ENCODE assay signal across 16 cellular contexts in the genomic region with DNA sequence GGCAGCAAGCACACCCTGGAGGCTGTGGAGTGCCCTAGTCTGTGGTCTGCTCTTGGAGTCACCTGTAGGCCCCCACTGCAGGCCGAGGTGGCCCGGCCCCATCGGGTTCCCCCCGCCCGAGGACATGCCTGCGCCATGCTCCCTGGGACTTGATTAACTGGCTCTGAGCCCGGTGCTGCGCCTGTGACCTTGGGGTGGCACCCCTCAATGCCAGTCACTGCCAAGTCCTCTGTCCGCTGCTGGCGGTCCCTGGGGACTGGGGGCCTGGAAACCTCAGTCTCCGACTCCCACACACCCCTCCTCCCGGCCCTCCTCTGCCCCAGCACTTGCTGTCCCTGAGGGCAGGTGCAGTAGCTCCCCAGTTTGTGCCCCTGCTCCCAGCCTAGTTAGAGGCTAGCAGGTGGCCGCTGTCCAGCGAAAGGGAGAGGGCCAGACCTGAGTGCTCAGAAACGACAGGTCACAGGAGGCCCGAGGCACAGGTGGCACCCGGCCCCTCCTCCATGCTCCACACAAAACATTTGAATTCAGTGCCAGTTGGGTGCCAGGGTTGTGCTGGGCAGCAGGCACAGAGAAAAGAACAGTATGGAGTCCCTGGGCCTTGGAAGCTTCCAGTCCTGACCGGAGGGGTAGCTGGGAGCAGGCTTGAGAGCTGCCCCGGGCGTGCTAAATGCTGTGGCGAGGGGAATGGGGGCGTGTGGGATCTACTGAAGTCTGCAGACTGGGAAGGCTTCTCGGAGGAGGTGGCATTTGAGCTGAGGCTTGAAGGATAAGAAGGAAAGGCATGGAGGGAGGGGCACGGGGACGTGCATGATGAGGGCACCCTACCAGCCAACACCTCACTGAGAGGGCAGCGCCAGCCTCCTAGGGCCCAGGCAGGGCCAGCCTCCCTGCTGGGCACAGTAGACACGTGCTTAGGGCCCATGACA. TPM values are rescaled to one million over a fixed set of nuclear protein-coding genes. Genes with fewer than 3 reads are reported as not detected.
DNase-seq lines count a peak whose midpoint lies in the region; ATAC-seq, FAIRE-seq and TF ChIP-seq lines count a peak whose summit lies in the region.
"Had no signal": no experiment of that assay in that cellular context is flagged by ENCODE, and none has a peak within 500 bp of the region (broad histone marks: within the 10 kb centered on the region; RNA-seq: fewer than 3 reads in every experiment).

No MANE protein-coding gene starts in this region.

- H3K4ac ChIP-seq in neuronal stem cell (ENCODE audit: low read length): no peak overlapping the region

- ATAC-seq in heart right ventricle: peak; percentile 9 to 77 (median 56)

- peak overlapping the region; percentile 75 for H2AK5ac ChIP-seq in neuronal stem cell (ENCODE audit: low read depth, low read length)

- DNase-seq in BE2C (peak; percentile 35), NCI-H1092 (lab: John Stamatoyannopoulos, UW) (peak; percentile 69), heart right ventricle (peak; percentile 52 to 63), neuronal stem cell (ENCODE audit: low spot score) (no peak), NCI-H82 treated with DMSO at 0.1 percent for 48 hours (lab: John Stamatoyannopoulos, UW; ENCODE audit: unreplicated experiment) (no peak), CD1c-positive myeloid dendritic cell (ENCODE audit: extremely low spot score) (no peak), RCC 7860 (ENCODE audit: low spot score) (no peak), epidermal melanocyte (ENCODE audit: insufficient read length, low spot score) (no peak)
- DNase-seq: DMS153, H7, IMR-90, NCI-H146, NCI-H748 treated with DMSO at 0.1 percent for 48 hours, Peyer's patch, SJCRH30 had no signal

- H3K23ac ChIP-seq in neuronal stem cell (ENCODE audit: low read depth, low read length, poor library complexity): peak overlapping the region; percentile 43

- H2BK120ac ChIP-seq in neuronal stem cell (ENCODE audit: low read depth, low read length): no peak overlapping the region

- H2AFZ ChIP-seq in neuronal stem cell (ENCODE audit: low read length): no peak overlapping the region

- 59 to 70% methylated on average over 27 of the region's 27 CpGs for WGBS in heart right ventricle, 2 donors
- no CpG with 5 or more reads among the region's 27 CpGs for WGBS in neuronal stem cell (ENCODE audit: extremely low coverage in 2 of 2, insufficient read length in 2 of 2, insufficient replicate concordance in 1 of 2), 2 donors

- no peak overlapping the region for H3K9ac ChIP-seq in neuronal stem cell (ENCODE audit: low read depth, low read length, poor library complexity)

- H2BK15ac ChIP-seq in neuronal stem cell (ENCODE audit: low read length): peak overlapping the region; percentile 37

- H3K4me1 ChIP-seq in BE2C (no peaks in the 10 kb centered on the region), heart right ventricle (peaks cover 0 to 48% (median 26%) of the 10 kb centered on the region in 9 donors), neuronal stem cell (ENCODE audit: control insufficient read depth in 2 of 2, insufficient read depth in 1 of 2, low read depth in 1 of 2, low read length in 2 of 2) (peaks cover 14 to 43% of the 10 kb centered on the region in 2 donors)
- H3K4me1 ChIP-seq: Peyer's patch had no signal

- no peak overlapping the region for H3K4me3 ChIP-seq in BE2C (ENCODE audit: low read depth, low read length)
- H3K4me3 ChIP-seq in heart right ventricle: peak overlapping the region in 1 of 10 donors; percentile 11
- no peak overlapping the region for H3K4me3 ChIP-seq in neuronal stem cell (ENCODE audit: low read length in 2 of 2)
- H3K4me3 ChIP-seq: BLaER1 treated with 17β-estradiol and CSF1 and Interleukin-3, amounts not matched to agents 10 nM and 100 nM; Peyer's patch; SJCRH30 had no signal

- H4K91ac ChIP-seq in neuronal stem cell (ENCODE audit: low read depth, low read length, poor library complexity): peak overlapping the region; percentile 82

- peaks cover 2% of the 10 kb centered on the region for H3K79me1 ChIP-seq in neuronal stem cell (ENCODE audit: low read depth, low read length)

- no peak overlapping the region for H3K4me2 ChIP-seq in neuronal stem cell (ENCODE audit: insufficient read depth, low read length, poor library complexity, severe bottlenecking)

- H3K27ac ChIP-seq in heart right ventricle: peak overlapping the region in 6 of 10 donors; percentile 31 to 53 (median 37)
- no peak overlapping the region for H3K27ac ChIP-seq in neuronal stem cell (replicated peaks; ENCODE audit: low read length)
- H3K27ac ChIP-seq: BLaER1 treated with 17β-estradiol and CSF1 and Interleukin-3, amounts not matched to agents 10 nM and 100 nM; Peyer's patch; SJCRH30 had no signal

- H3K27me3 ChIP-seq in BE2C (no peaks in the 10 kb centered on the region), heart right ventricle (no peaks in the 10 kb centered on the region), neuronal stem cell (ENCODE audit: control insufficient read depth in 3 of 3, insufficient read depth in 3 of 3, low read depth in 1 of 3, low read length in 3 of 3) (peaks cover 0 to 11% (median 0%) of the 10 kb centered on the region in 3 experiments)
- H3K27me3 ChIP-seq: BLaER1 treated with 17β-estradiol and CSF1 and Interleukin-3, amounts not matched to agents 10 nM and 100 nM; Peyer's patch had no signal

- no peak for FAIRE-seq in RCC 7860 (lab: Jason Lieb, UNC)

- TF ChIP-seq CTCF in BE2C (IDR thresholded peaks at IDR 0.05; ENCODE audit: low read depth, low read length) (no peak), heart right ventricle (IDR thresholded peaks at IDR 0.05) (no peak)

- H3K14ac ChIP-seq in neuronal stem cell (ENCODE audit: low read length): no peak overlapping the region

- H3K36me3 ChIP-seq in BE2C (no peaks in the 10 kb centered on the region), heart right ventricle (no peaks in the 10 kb centered on the region), neuronal stem cell (replicated peaks in 1 of 2; ENCODE audit: control insufficient read depth in 2 of 2, insufficient read depth in 2 of 2, low read length in 2 of 2) (no peaks in the 10 kb centered on the region)
- H3K36me3 ChIP-seq: BLaER1 treated with 17β-estradiol and CSF1 and Interleukin-3, amounts not matched to agents 10 nM and 100 nM; Peyer's patch; SJCRH30 had no signal

- H2BK5ac ChIP-seq in neuronal stem cell (ENCODE audit: low read length): peak overlapping the region; percentile 82

- H4K8ac ChIP-seq in neuronal stem cell (ENCODE audit: low read depth, low read length): no peak overlapping the region

- intact Hi-C loops in heart right ventricle (cut with DNase I): no loop called here

- H3K18ac ChIP-seq in neuronal stem cell (ENCODE audit: low read length): peak overlapping the region; percentile 7

- H2BK12ac ChIP-seq in neuronal stem cell (ENCODE audit: low read length): peak overlapping the region; percentile 41

- H3K9me3 ChIP-seq in BE2C: no peaks in the 10 kb centered on the region
- H3K9me3 ChIP-seq in heart right ventricle: no peaks in the 10 kb centered on the region
- no peaks in the 10 kb centered on the region for H3K9me3 ChIP-seq in neuronal stem cell (replicated peaks in 1 of 2; ENCODE audit: control insufficient read depth in 2 of 2, insufficient read depth in 1 of 2, low read depth in 1 of 2, low read length in 2 of 2)
- H3K9me3 ChIP-seq: BLaER1 treated with 17β-estradiol and CSF1 and Interleukin-3, amounts not matched to agents 10 nM and 100 nM; Peyer's patch; SJCRH30 had no signal

RNA-seq across cellular contexts. Expression of a gene that starts 16.4 kb away (rescaled TPM):
- 4.3 TPM for polyA plus RNA-seq in BE2C (2012; ENCODE audit: insufficient read depth, insufficient read length, low read depth)
- total RNA-seq in heart right ventricle: under 1 TPM; 0.17 to 0.83 (median 0.39) TPM
- under 1 TPM; 0.22 to 0.44 TPM for polyA plus RNA-seq in heart right ventricle
- 0.88 TPM for polyA plus RNA-seq in neuronal stem cell (2013, experiment 1 of 2)
- 0.94 TPM for polyA plus RNA-seq in neuronal stem cell (2013, experiment 2 of 2)

RNA-seq across cellular contexts. Expression of a gene that starts 33.1 kb away (rescaled TPM):
- polyA plus RNA-seq in BE2C (2012; ENCODE audit: insufficient read depth, insufficient read length, low read depth): 208 TPM
- 10 to 100 TPM; 47.0 to 58.2 (median 49.8) TPM for total RNA-seq in heart right ventricle
- polyA plus RNA-seq in heart right ventricle: 10 to 100 TPM; 34.9 to 87.0 TPM
- 92.2 TPM for polyA plus RNA-seq in neuronal stem cell (2013, experiment 1 of 2)
- 90.4 TPM for polyA plus RNA-seq in neuronal stem cell (2013, experiment 2 of 2)

RNA-seq across cellular contexts. Expression of a gene that starts 44.9 kb away (rescaled TPM):
- 1,092 TPM for polyA plus RNA-seq in BE2C (2012; ENCODE audit: insufficient read depth, insufficient read length, low read depth)
- 1,000 to 10,000 TPM in 6 of 10 donors, 100 to 1,000 TPM in 4; 868 to 1,274 (median 1,041) TPM for total RNA-seq in heart right ventricle
- 1,000 to 10,000 TPM; 1,312 to 2,481 TPM for polyA plus RNA-seq in heart right ventricle
- 465 TPM for polyA plus RNA-seq in neuronal stem cell (2013, experiment 1 of 2)
- 460 TPM for polyA plus RNA-seq in neuronal stem cell (2013, experiment 2 of 2)

Comparison
In these comparisons a context has a peak if more than half of its experiments do, and no peak if none do; other contexts are left out.
1. DNase-seq: peak in BE2C (single experiment), NCI-H1092 (single experiment) and heart right ventricle (2 of 2); none in neuronal stem cell (single experiment), NCI-H82 treated with DMSO at 0.1 percent for 48 hours (single experiment), CD1c-positive myeloid dendritic cell (single experiment), RCC 7860 (single experiment) and epidermal melanocyte (single experiment).